Comparison of ENCODE assay signal across 17 cellular contexts in the genomic region with DNA sequence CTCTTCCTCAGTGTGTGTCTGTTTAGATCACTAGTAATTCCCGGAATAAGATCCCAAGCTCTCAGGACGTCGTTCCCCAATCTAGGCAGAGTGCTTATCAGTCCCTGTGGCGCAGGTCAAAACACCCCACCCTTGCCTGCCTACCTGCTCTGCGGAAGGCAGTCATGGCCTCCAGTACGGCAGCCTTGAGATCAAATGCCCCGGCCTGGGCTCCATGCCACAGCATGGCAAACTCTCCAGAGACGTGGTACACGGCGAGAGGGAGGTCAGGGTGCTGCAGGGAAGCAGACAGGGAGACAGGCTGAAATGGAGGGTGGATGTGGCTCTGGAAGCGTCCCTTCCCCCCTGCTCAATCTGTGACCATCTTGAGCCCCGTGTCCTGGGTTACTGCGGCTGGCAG. TPM values are rescaled to one million over a fixed set of nuclear protein-coding genes. Genes with fewer than 3 reads are reported as not detected.
"Had no signal": no experiment of that assay in that cellular context is flagged by ENCODE, and none has a peak within 500 bp of the region (broad histone marks: within the 10 kb centered on the region; RNA-seq: fewer than 3 reads in every experiment).

No MANE protein-coding gene starts in this region.

- DNase-seq: activated CD4-positive, alpha-beta memory T cell treated with anti-CD3 and anti-CD28 coated beads, Interleukin-2, amount 10 ng/mL, durations not matched to agents 7 days and 5 days; activated CD4-positive, alpha-beta T cell treated with anti-CD3 and anti-CD28 coated beads for 4 hours; activated CD8-positive, alpha-beta memory T cell treated with anti-CD3 and anti-CD28 coated beads, Interleukin-2, amount 10 ng/mL, durations not matched to agents 7 days and 5 days; amniotic stem cell; endodermal cell; foreskin melanocyte; glutamatergic neuron; hypothalamus; left lung; naive thymus-derived CD8-positive, alpha-beta T cell; retina; stimulated activated CD4-positive, alpha-beta T cell treated with anti-CD3 and anti-CD28 coated beads, Interleukin-2, amount 100 ng/mL, for 24 hours; stimulated activated naive CD8-positive, alpha-beta T cell treated with anti-CD3 and anti-CD28 coated beads, Interleukin-15, Interleukin-2, amounts not matched to agents 100 U/mL and 50 U/mL, for 24 hours had no signal

- H3K9me3 ChIP-seq: left lung, tibial nerve had no signal

- H3K27ac ChIP-seq: left lung, tibial nerve had no signal

- ATAC-seq: activated CD8-positive, alpha-beta memory T cell treated with anti-CD3 and anti-CD28 coated beads, Interleukin-2, amount 10 ng/mL, durations not matched to agents 7 days and 5 days; left lung; naive thymus-derived CD8-positive, alpha-beta T cell; stimulated activated naive CD8-positive, alpha-beta T cell treated with anti-CD3 and anti-CD28 coated beads, Interleukin-15, Interleukin-2, amounts not matched to agents 100 U/mL and 50 U/mL, for 24 hours; WTC11 had no signal

- H3K27me3 ChIP-seq: cardiac muscle cell, left lung, tibial nerve had no signal

- H3K4me3 ChIP-seq: cardiac muscle cell, left lung, tibial nerve had no signal

- H3K4me1 ChIP-seq: left lung had no signal

RNA-seq across cellular contexts. Expression of gene C9orf43, which starts 21.7 kb away (rescaled TPM):
- total RNA-seq: epithelial cell of proximal tubule had no signal
